Comparison of ENCODE assay signal across 9 cellular contexts in the genomic region with DNA sequence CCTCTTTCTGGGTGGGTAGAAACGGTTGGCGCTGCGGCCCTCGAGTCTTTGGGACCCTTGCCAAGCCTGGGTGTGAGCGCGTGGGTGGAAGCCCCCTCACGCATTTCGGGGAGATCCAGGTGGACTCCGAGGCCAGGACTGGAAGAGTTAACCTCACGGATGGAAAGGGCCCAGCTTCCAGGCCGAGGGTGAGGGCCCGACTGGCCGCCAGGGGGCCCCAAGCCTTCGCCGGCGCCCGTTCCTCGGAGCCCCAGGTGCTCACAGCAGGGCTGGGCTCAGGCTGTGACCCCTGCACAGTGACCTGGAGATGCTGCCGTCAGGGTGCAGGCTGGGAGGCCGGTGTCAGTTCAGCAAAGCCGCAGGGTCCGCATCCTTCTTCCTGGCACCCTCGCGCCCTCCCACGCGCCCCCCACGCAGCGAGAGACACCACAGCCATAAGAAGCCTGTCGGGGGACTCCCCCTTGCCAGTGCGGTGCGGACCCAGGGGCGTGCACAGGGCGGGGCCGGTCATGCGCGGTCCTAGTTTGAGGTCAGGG. TPM values are rescaled to one million over a fixed set of nuclear protein-coding genes. Genes with fewer than 3 reads are reported as not detected.
DNase-seq lines count a peak whose midpoint lies in the region; ATAC-seq, FAIRE-seq and TF ChIP-seq lines count a peak whose summit lies in the region.
"Had no signal": no experiment of that assay in that cellular context is flagged by ENCODE, and none has a peak within 500 bp of the region (broad histone marks: within the 10 kb centered on the region; RNA-seq: fewer than 3 reads in every experiment).

No MANE protein-coding gene starts in this region.

- H2AFZ ChIP-seq in Karpas-422 (ENCODE audit: low read length) (no peak overlapping the region), GM12878 (ENCODE audit: control insufficient read depth, low read depth, low read length) (peak overlapping the region; percentile 45)

- RAD21 ChIA-PET in GM12878 (lab: Charles Lee; ENCODE audit: unreplicated experiment): no interaction called here

- H3K4me3 Mint-ChIP-seq in Calu3 (ENCODE audit: low read depth, unreplicated experiment): peak overlapping the region; percentile 28

- H3K4me2 ChIP-seq in Karpas-422 (ENCODE audit: low read depth, low read length, poor library complexity, severe bottlenecking) (no peak overlapping the region), GM12878 (ENCODE audit: control insufficient read depth, insufficient read depth) (peak overlapping the region; percentile 74)

- POLR2A ChIA-PET in GM12878 (lab: Charles Lee): no interaction called here

- intact Hi-C loops in Calu3 (cut with micrococcal nuclease; ENCODE audit: unreplicated experiment): no loop called here
- intact Hi-C loops in GM12878 (cut with micrococcal nuclease; ENCODE audit: unreplicated experiment): no loop called here

- no peaks in the 10 kb centered on the region for H3K36me3 Mint-ChIP-seq in Calu3 (ENCODE audit: insufficient read depth, unreplicated experiment)

- peak; percentile 92 for ATAC-seq in GM21528 (IDR thresholded peaks at IDR 0.05; ENCODE audit: low FRiP score, unreplicated experiment)
- ATAC-seq in GM12878: peak; percentile 99

- H4K20me1 ChIP-seq in Karpas-422 (ENCODE audit: insufficient read depth, low read depth, low read length): no peaks in the 10 kb centered on the region
- no peaks in the 10 kb centered on the region for H4K20me1 ChIP-seq in GM12878 (ENCODE audit: control insufficient read depth, insufficient read depth)

- H3K36me3 ChIP-seq in Karpas-422 (ENCODE audit: insufficient read depth, low read length) (no peaks in the 10 kb centered on the region), GM12878 (ENCODE audit: control insufficient read depth in 2 of 2, insufficient read depth in 2 of 2, low read length in 1 of 2) (no peaks in the 10 kb centered on the region), skeletal muscle tissue (ENCODE audit: control insufficient read depth in 3 of 3, insufficient read depth in 3 of 3, low read length in 3 of 3) (no peaks in the 10 kb centered on the region)

- H3K27me3 Mint-ChIP-seq in Calu3 (ENCODE audit: unreplicated experiment): no peaks in the 10 kb centered on the region

- CTCF ChIA-PET in Calu3 (lab: Charles Lee) (no interaction called here), GM12878 (lab: Yijun Ruan, JAX) (interaction anchor here (0.6 to 1.2 kb wide), 5 partner anchors 64 to 503 kb away, joined by 3 to 5 read pairs (median 4); no protein-coding TSS in a partner anchor)

- TF ChIP-seq POLR2A in GM12878 (IDR thresholded peaks at IDR 0.05; ENCODE audit: low read depth, low read length): no peak

- TF ChIP-seq RAD21 in GM12878 (IDR thresholded peaks at IDR 0.05; ENCODE audit: insufficient read depth, low read depth, low read length): peak; percentile 58

- FAIRE-seq in GM12878 (lab: Jason Lieb, UNC): peak; percentile 81
- FAIRE-seq: endometrium had no signal

- no peaks in the 10 kb centered on the region for H3K9me2 ChIP-seq in Karpas-422 (replicated peaks; ENCODE audit: insufficient read depth, low read length)

- no peaks in the 10 kb centered on the region for H3K4me1 Mint-ChIP-seq in Calu3 (ENCODE audit: low read depth, unreplicated experiment)

- H3K4me3 ChIP-seq in Karpas-422 (ENCODE audit: low read length) (no peak overlapping the region), GM12878 (peak overlapping the region; percentile 61; the same call in 1 of the 2 replicates), iPS-11a (ENCODE audit: low read depth, low read length) (peak overlapping the region; percentile 36), skeletal muscle tissue (ENCODE audit: low read length in 3 of 3) (peak overlapping the region; percentile 52 to 76 (median 76))

- no peak overlapping the region for H3K27ac Mint-ChIP-seq in Calu3 (ENCODE audit: unreplicated experiment)

- SMC1A ChIA-PET in GM12878 (lab: Charles Lee; ENCODE audit: uncharacterized antibody, unreplicated experiment): no interaction called here

- BruUV-seq in Calu3 (replicated peaks; lab: Mats Ljungman, UMichigan) (no TSS peak), GM12878 (replicated peaks; lab: Mats Ljungman, UMichigan) (no TSS peak)

- in situ Hi-C loops in GM12878 (cut with MboI): no loop called here

- peak; percentile 41 for DNase-seq in Calu3
- DNase-seq in Karpas-422: peak; percentile 78
- DNase-seq in T-helper 9 cell: peak; percentile 84
- DNase-seq in GM12878 (ENCODE audit: low read depth, low spot score): peak; percentile 12
- DNase-seq in MV-4-11 (lab: John Stamatoyannopoulos, UW): no peak

- TF ChIP-seq CTCF in Calu3 (IDR thresholded peaks at IDR 0.05; ENCODE audit: unreplicated experiment) (peak; percentile 25), GM12878 (IDR thresholded peaks at IDR 0.05 in 2 of 3, conservative IDR thresholded peaks at IDR 0.05 in 1 of 3; ENCODE audit: control insufficient read depth in 2 of 3, extremely low read depth in 1 of 3, insufficient read depth in 1 of 3, low read depth in 3 of 3, low read length in 3 of 3) (peak; percentile 64 to 86 (median 76))

- H3K27me3 ChIP-seq in Karpas-422 (ENCODE audit: low read length): no peaks in the 10 kb centered on the region
- H3K27me3 ChIP-seq in GM12878 (replicated peaks in 1 of 2; ENCODE audit: control insufficient read depth in 2 of 2, insufficient read depth in 2 of 2, low read length in 1 of 2): no peaks in the 10 kb centered on the region; a peak in 1 of 4 replicates
- H3K27me3 ChIP-seq in skeletal muscle tissue (ENCODE audit: control insufficient read depth in 3 of 3, insufficient read depth in 3 of 3, low read length in 3 of 3): peaks cover 10 to 24% (median 21%) of the 10 kb centered on the region in 3 donors

- no peaks in the 10 kb centered on the region for H3K9me3 Mint-ChIP-seq in Calu3 (ENCODE audit: low read depth, unreplicated experiment)

- H3K79me2 ChIP-seq in Karpas-422 (ENCODE audit: low read length) (no peaks in the 10 kb centered on the region), GM12878 (ENCODE audit: control insufficient read depth, insufficient read depth, low read length) (no peaks in the 10 kb centered on the region)

- H3K4me1 ChIP-seq in Karpas-422 (ENCODE audit: low read length): no peaks in the 10 kb centered on the region
- H3K4me1 ChIP-seq in GM12878 (ENCODE audit: control insufficient read depth, insufficient read depth, low read length): no peaks in the 10 kb centered on the region
- peaks cover 9 to 38% (median 28%) of the 10 kb centered on the region in 3 donors for H3K4me1 ChIP-seq in skeletal muscle tissue (ENCODE audit: control insufficient read depth in 3 of 3, insufficient read depth in 3 of 3, low read length in 3 of 3)

- 10% methylated on average over 34 of the region's 36 CpGs for WGBS in GM12878 (ENCODE audit: insufficient coverage, insufficient replicate concordance, low lambda C conversion rate, missing lambda C conversion rate)

- no peak overlapping the region for H3K27ac ChIP-seq in Karpas-422 (ENCODE audit: low read length)
- no peak overlapping the region for H3K27ac ChIP-seq in GM12878 (ENCODE audit: control insufficient read depth, insufficient read depth)
- peak overlapping the region; percentile 79 for H3K27ac ChIP-seq in skeletal muscle tissue (ENCODE audit: low read depth, low read length)

- H3K9ac ChIP-seq in Karpas-422 (ENCODE audit: low read length): no peak overlapping the region
- H3K9ac ChIP-seq in GM12878 (ENCODE audit: control insufficient read depth, insufficient read depth, low read length): no peak overlapping the region
- H3K9ac ChIP-seq in skeletal muscle tissue (ENCODE audit: low read depth in 1 of 3, low read length in 3 of 3): peak overlapping the region; percentile 27 to 82 (median 63)

- H3K9me3 ChIP-seq in Karpas-422 (ENCODE audit: low read length): no peaks in the 10 kb centered on the region; the same call in 1 of the 2 replicates
- H3K9me3 ChIP-seq in GM12878 (replicated peaks; ENCODE audit: control insufficient read depth, insufficient read depth, low read length): no peaks in the 10 kb centered on the region; the same call in 2 of the 3 replicates
- no peaks in the 10 kb centered on the region for H3K9me3 ChIP-seq in skeletal muscle tissue (ENCODE audit: control insufficient read depth in 3 of 3, low read length in 3 of 3)

- TF ChIP-seq EP300 in GM12878 (IDR thresholded peaks at IDR 0.05; ENCODE audit: borderline replicate concordance in 1 of 2, control insufficient read depth in 1 of 2, low read depth in 2 of 2, low read length in 2 of 2): no peak

RNA-seq across cellular contexts. Expression of gene TMEM255B, which starts 34.2 kb away (rescaled TPM):
- not detected in 2 replicates for total RNA-seq in Calu3 (2022)
- 0.86 and 1.4 TPM in 2 replicates for total RNA-seq in Karpas-422 (2014; rRNA removed; shearing (Covaris generic); ENCODE audit: low replicate concordance)
- total RNA-seq in GM12878 (2013; cell fraction: nucleolus; rRNA removed): 0.95 and 1.4 TPM in 2 replicates
- total RNA-seq in GM12878 (2014; rRNA removed): 0.06 and 0.22 TPM in 2 replicates
- total RNA-seq in GM12878 (2014; rRNA removed; fragmentation: Illumina TruSeq; extraction: Trizol): 0.13 and 0.18 TPM in 2 replicates
- total RNA-seq in GM12878 (2021): 0.43 and 0.62 TPM in 2 replicates
- 0.04 TPM for polyA plus RNA-seq in GM12878 (2011; ENCODE audit: low read depth)
- polyA plus RNA-seq in GM12878 (2011; rRNA removed): 0.04 and 0.05 TPM in 2 replicates
- 0.03 TPM in 2 replicates for polyA plus RNA-seq in GM12878 (2011; cell fraction: cytosol; rRNA removed)
- polyA plus RNA-seq in GM12878 (2011; cell fraction: nucleus; rRNA removed): 0.19 and 0.29 TPM in 2 replicates
- polyA plus RNA-seq in GM12878 (2012): 0.57 and 0.81 TPM in 2 replicates
- polyA plus RNA-seq in GM12878 (2014; fragmentation: Illumina TruSeq; extraction: Trizol): 0.05 and 0.15 TPM in 2 replicates
- not detected for polyA plus RNA-seq in GM12878 (2014; fragmentation: Nextera tagmentation; extraction: Ambion mirVana)
- 0.23 and 0.27 TPM in 2 replicates for polyA plus RNA-seq in GM12878 (2014; rRNA removed)
- under 1 TPM in 1 of 2 experiments, not detected in 1; 0.04 TPM for polyA plus RNA-seq in GM12878 (2016; fragmentation: Nextera tagmentation; extraction: Ambion mirVana)
- not detected in 2 replicates for polyA minus RNA-seq in GM12878 (2011; rRNA and poly(A)+ RNA removed)
- polyA minus RNA-seq in GM12878 (2011; cell fraction: cytosol; rRNA and poly(A)+ RNA removed): not detected in 2 replicates
- 0.24 and 0.38 TPM in 2 replicates for polyA minus RNA-seq in GM12878 (2011; cell fraction: nucleus; rRNA and poly(A)+ RNA removed)
- total RNA-seq in skeletal muscle tissue: 2.6 TPM

RNA-seq across cellular contexts. Expression of gene GRK1, which starts 57.8 kb away (rescaled TPM):
- total RNA-seq in Calu3 (2022): not detected in 2 replicates
- total RNA-seq in Karpas-422 (2014; rRNA removed; shearing (Covaris generic); ENCODE audit: low replicate concordance): not detected in 2 replicates
- 0.08 TPM in 1 of 2 replicates, not detected in the other for total RNA-seq in GM12878 (2013; cell fraction: nucleolus; rRNA removed)
- under 0.01 TPM in 1 of 2 replicates, not detected in the other for total RNA-seq in GM12878 (2014; rRNA removed)
- total RNA-seq in GM12878 (2014; rRNA removed; fragmentation: Illumina TruSeq; extraction: Trizol): not detected in 2 replicates
- total RNA-seq in GM12878 (2021): not detected in 2 replicates
- not detected for polyA plus RNA-seq in GM12878 (2011; ENCODE audit: low read depth)
- not detected in 2 replicates for polyA plus RNA-seq in GM12878 (2011; rRNA removed)
- not detected in 2 replicates for polyA plus RNA-seq in GM12878 (2011; cell fraction: cytosol; rRNA removed)
- 0.03 and 0.04 TPM in 2 replicates for polyA plus RNA-seq in GM12878 (2011; cell fraction: nucleus; rRNA removed)
- polyA plus RNA-seq in GM12878 (2012): 0.05 and 0.08 TPM in 2 replicates
- not detected in 2 replicates for polyA plus RNA-seq in GM12878 (2014; fragmentation: Illumina TruSeq; extraction: Trizol)
- not detected for polyA plus RNA-seq in GM12878 (2014; fragmentation: Nextera tagmentation; extraction: Ambion mirVana)
- polyA plus RNA-seq in GM12878 (2014; rRNA removed): 0.04 TPM in 1 of 2 replicates, not detected in the other
- polyA plus RNA-seq in GM12878 (2016; fragmentation: Nextera tagmentation; extraction: Ambion mirVana): not detected
- polyA minus RNA-seq in GM12878 (2011; rRNA and poly(A)+ RNA removed): not detected in 2 replicates
- polyA minus RNA-seq in GM12878 (2011; cell fraction: cytosol; rRNA and poly(A)+ RNA removed): not detected in 2 replicates
- polyA minus RNA-seq in GM12878 (2011; cell fraction: nucleus; rRNA and poly(A)+ RNA removed): under 0.01 and 0.19 TPM in 2 replicates
- not detected for total RNA-seq in skeletal muscle tissue

Comparison
In these comparisons a context has a peak if more than half of its experiments do, and no peak if none do; other contexts are left out.
1. H3K9ac ChIP-seq: peak in skeletal muscle tissue (3 of 3); none in Karpas-422 (single experiment) and GM12878 (single experiment).